In genomic region chr15:66966256-66966655, GRCh38 we compare ENCODE assay signal across 1 cellular context.
TF ChIP-seq lines count a peak whose summit lies in the region.

No MANE protein-coding gene starts in this region.

TF ChIP-seq in IMR-90, 13 proteins besides CTCF, POLR2A, EP300 and RAD21:
- no peak for TF ChIP-seq USF2 (IDR thresholded peaks at IDR 0.05; ENCODE audit: low read depth, low read length)
- no peak for TF ChIP-seq RCOR1 (IDR thresholded peaks at IDR 0.05; ENCODE audit: insufficient replicate concordance, low read length)
- TF ChIP-seq RFX5 (IDR thresholded peaks at IDR 0.05; ENCODE audit: low read depth, low read length): no peak
- TF ChIP-seq BHLHE40 (IDR thresholded peaks at IDR 0.05; ENCODE audit: low read depth, low read length): no peak
- no peak for TF ChIP-seq FOS (IDR thresholded peaks at IDR 0.05; ENCODE audit: low read depth, low read length)
- no peak for TF ChIP-seq ELK1 (IDR thresholded peaks at IDR 0.05; ENCODE audit: borderline replicate concordance, low read depth, low read length)
TF ChIP-seq in IMR-90: peak in this region for 0.
